ENCODE assay signal across 28 cellular contexts in the genomic region with DNA sequence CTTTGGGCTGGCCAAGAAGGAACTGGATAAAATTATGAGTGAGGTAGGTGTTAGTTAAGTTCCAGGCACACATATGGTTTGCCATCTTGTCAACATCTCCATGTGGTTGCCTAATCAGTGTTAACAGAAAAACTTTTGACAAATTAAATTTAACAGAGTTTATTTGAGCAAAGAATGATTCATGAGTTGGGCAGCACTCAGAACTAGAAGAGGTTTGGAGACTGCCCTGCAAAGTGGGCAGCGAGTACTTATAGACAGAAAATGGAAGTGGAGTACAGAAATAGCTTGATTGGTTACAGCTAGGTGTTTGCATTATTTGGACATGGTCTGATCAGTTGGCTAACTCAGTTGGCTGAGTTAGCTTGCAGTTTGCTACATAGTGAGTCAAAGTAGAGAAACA.
"Had no signal": no experiment of that assay in that cellular context is flagged by ENCODE, and none has a peak within 500 bp of the region (broad histone marks: within the 10 kb centered on the region; RNA-seq: fewer than 3 reads in every experiment).

No MANE protein-coding gene starts in this region.

- H3K4me3 ChIP-seq: colonic mucosa, coronary artery, dorsolateral prefrontal cortex, esophagus muscularis mucosa, esophagus squamous epithelium, gastrocnemius medialis, gastroesophageal sphincter, heart left ventricle, heart right ventricle, hepatocyte had no signal

- ATAC-seq: effector memory CD8-positive, alpha-beta T cell; esophagus mucosa; foreskin keratinocyte; gastrocnemius medialis; gastroesophageal sphincter; heart left ventricle; heart right ventricle had no signal

- FAIRE-seq: colon, endometrium, endothelial cell of umbilical vein, frontal cortex had no signal

- H3K9me3 ChIP-seq: colonic mucosa, esophagus squamous epithelium, gastrocnemius medialis, heart left ventricle had no signal

- DNase-seq: colonic mucosa; cortex of kidney; dermis blood vessel endothelial cell; dorsolateral prefrontal cortex; effector CD4-positive, alpha-beta T cell; effector CD8-positive, alpha-beta T cell; effector memory CD4-positive, alpha-beta T cell; effector memory CD8-positive, alpha-beta T cell; endodermal cell; erythroblast; esophagus squamous epithelium; foreskin keratinocyte; foreskin melanocyte; gastrocnemius medialis; glutamatergic neuron; head of caudate nucleus; heart left ventricle; heart right ventricle had no signal

- H3K27ac ChIP-seq: colonic mucosa, coronary artery, epithelial cell of prostate, esophagus muscularis mucosa, esophagus squamous epithelium, foreskin keratinocyte, gastrocnemius medialis, gastroesophageal sphincter, heart left ventricle, heart right ventricle, hepatocyte had no signal

- H3K36me3 ChIP-seq: colonic mucosa, esophagus muscularis mucosa, esophagus squamous epithelium, gastrocnemius medialis, gastroesophageal sphincter, heart left ventricle, heart right ventricle had no signal

- H3K4me1 ChIP-seq: colonic mucosa, foreskin keratinocyte had no signal
